In genomic region chr22:49236541-49237075, GRCh38 we compare ENCODE assay signal across 20 cellular contexts.
"Had no signal": no experiment of that assay in that cellular context is flagged by ENCODE, and none has a peak within 500 bp of the region (broad histone marks: within the 10 kb centered on the region; RNA-seq: fewer than 3 reads in every experiment).

No MANE protein-coding gene starts in this region.

- H3K9me3 Mint-ChIP-seq: activated CD8-positive, alpha-beta T cell treated with anti-CD3 and anti-CD28 coated beads for 36 hours; activated naive CD4-positive, alpha-beta T cell treated with anti-CD3 and anti-CD28 coated beads, Interleukin-2, amount 50 U/mL, for 24 hours; activated T-cell treated with anti-CD3 and anti-CD28 coated beads, Interleukin-2, amount 50 U/mL, for 4 hours; central memory CD8-positive, alpha-beta T cell; immature natural killer cell; naive thymus-derived CD4-positive, alpha-beta T cell; stimulated activated memory B cell treated with anti-CD40 and anti-IgM and Interleukin-4, amounts not matched to agents 10 μg/mL and 1 μg/mL and 100 μg/mL, for 72 hours had no signal

- H3K36me3 Mint-ChIP-seq: activated naive CD4-positive, alpha-beta T cell treated with anti-CD3 and anti-CD28 coated beads, Interleukin-2, amount 50 U/mL, for 24 hours; immature natural killer cell; naive thymus-derived CD4-positive, alpha-beta T cell; stimulated activated memory B cell treated with anti-CD40 and anti-IgM and Interleukin-4, amounts not matched to agents 10 μg/mL and 1 μg/mL and 100 μg/mL, for 72 hours had no signal

- H3K27ac Mint-ChIP-seq: activated CD8-positive, alpha-beta T cell treated with anti-CD3 and anti-CD28 coated beads for 36 hours; activated naive CD4-positive, alpha-beta T cell treated with anti-CD3 and anti-CD28 coated beads, Interleukin-2, amount 50 U/mL, for 24 hours; immature natural killer cell; naive thymus-derived CD4-positive, alpha-beta T cell; stimulated activated memory B cell treated with anti-CD40 and anti-IgM and Interleukin-4, amounts not matched to agents 10 μg/mL and 1 μg/mL and 100 μg/mL, for 72 hours had no signal

- H3K27me3 ChIP-seq: ascending aorta, colonic mucosa, gastrocnemius medialis, ovary had no signal

- H3K4me1 ChIP-seq: ascending aorta, colonic mucosa, gastrocnemius medialis had no signal

- ATAC-seq: activated CD8-positive, alpha-beta T cell treated with anti-CD3 and anti-CD28 coated beads for 36 hours; activated T-cell treated with anti-CD3 and anti-CD28 coated beads, Interleukin-2, amount 50 U/mL, for 4 hours; gastrocnemius medialis; naive thymus-derived CD4-positive, alpha-beta T cell; sciatic nerve; stimulated activated memory B cell treated with anti-CD40 and anti-IgM and Interleukin-4, amounts not matched to agents 10 μg/mL and 1 μg/mL and 100 μg/mL, for 72 hours had no signal

- DNase-seq: activated CD8-positive, alpha-beta T cell treated with anti-CD3 and anti-CD28 coated beads for 36 hours; activated effector memory CD4-positive, alpha-beta T cell treated with Interleukin-2 at 50 U/mL for 16 hours; activated T-cell treated with anti-CD3 and anti-CD28 coated beads, Interleukin-2, amount 50 U/mL, for 4 hours; erythroblast; gastrocnemius medialis; immature natural killer cell; mesenchymal stem cell; naive thymus-derived CD4-positive, alpha-beta T cell; stimulated activated CD4-positive, alpha-beta T cell treated with anti-CD3 and anti-CD28 coated beads, Interleukin-4, amount 100 ng/mL, for 4 hours; SW 1271; T-helper 2 cell; WERI-Rb-1 had no signal

- H3K4me3 Mint-ChIP-seq: activated CD8-positive, alpha-beta T cell treated with anti-CD3 and anti-CD28 coated beads for 36 hours; activated naive CD4-positive, alpha-beta T cell treated with anti-CD3 and anti-CD28 coated beads, Interleukin-2, amount 50 U/mL, for 24 hours; activated T-cell treated with anti-CD3 and anti-CD28 coated beads, Interleukin-2, amount 50 U/mL, for 4 hours; central memory CD8-positive, alpha-beta T cell; immature natural killer cell; naive thymus-derived CD4-positive, alpha-beta T cell; stimulated activated memory B cell treated with anti-CD40 and anti-IgM and Interleukin-4, amounts not matched to agents 10 μg/mL and 1 μg/mL and 100 μg/mL, for 72 hours had no signal

- H3K4me3 ChIP-seq: ascending aorta, colonic mucosa, gastrocnemius medialis, ovary had no signal

- H3K36me3 ChIP-seq: ascending aorta, colonic mucosa, gastrocnemius medialis, ovary, WERI-Rb-1 had no signal

- FAIRE-seq: endometrium had no signal

- H3K27ac ChIP-seq: ascending aorta, colonic mucosa, gastrocnemius medialis, ovary, WERI-Rb-1 had no signal

- H3K9me3 ChIP-seq: ascending aorta, colonic mucosa, gastrocnemius medialis, ovary had no signal

- H3K27me3 Mint-ChIP-seq: activated CD8-positive, alpha-beta T cell treated with anti-CD3 and anti-CD28 coated beads for 36 hours had no signal

- H3K4me1 Mint-ChIP-seq: activated naive CD4-positive, alpha-beta T cell treated with anti-CD3 and anti-CD28 coated beads, Interleukin-2, amount 50 U/mL, for 24 hours; central memory CD8-positive, alpha-beta T cell; immature natural killer cell; naive thymus-derived CD4-positive, alpha-beta T cell; stimulated activated memory B cell treated with anti-CD40 and anti-IgM and Interleukin-4, amounts not matched to agents 10 μg/mL and 1 μg/mL and 100 μg/mL, for 72 hours had no signal
